ENCODE assay signal across 29 cellular contexts in the genomic region with DNA sequence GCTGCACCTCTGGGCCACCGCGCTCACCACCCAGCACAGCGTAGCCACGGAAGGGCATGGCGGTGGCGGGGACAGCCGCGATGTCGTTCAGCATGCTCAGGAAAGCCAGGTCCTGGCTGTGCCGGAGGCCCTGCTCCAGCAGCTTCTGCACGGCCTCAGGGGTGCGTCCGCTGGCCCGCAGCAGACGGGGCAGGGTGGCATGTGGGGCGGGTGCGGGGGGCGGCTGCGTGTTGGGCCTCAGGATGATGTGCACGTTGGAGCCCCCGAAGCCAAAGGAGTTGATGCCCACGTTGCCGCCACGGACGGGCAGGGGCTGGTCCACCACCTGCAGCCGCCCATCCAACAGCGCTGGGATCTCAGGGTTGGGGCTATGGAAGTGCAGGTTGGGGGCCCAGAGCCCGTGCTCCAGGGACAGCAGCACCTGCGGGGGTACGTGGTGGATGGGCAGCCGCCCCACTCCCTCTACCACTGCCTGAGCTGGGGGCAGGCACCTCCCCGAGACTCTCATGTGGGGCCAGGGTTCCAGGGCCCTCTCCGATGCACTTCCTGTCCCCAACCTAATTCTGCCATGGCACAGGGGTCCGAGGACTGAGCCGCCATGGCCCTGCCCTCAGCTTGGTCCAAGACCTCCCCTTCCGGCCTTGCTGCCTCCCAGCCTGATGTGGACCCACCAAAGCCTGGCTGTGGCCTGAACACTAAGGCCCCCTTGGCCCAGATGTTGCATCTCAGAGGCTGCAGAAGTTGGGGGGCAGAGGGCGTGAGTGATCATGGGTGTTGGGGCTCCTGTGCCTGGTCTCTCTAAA. TPM values are rescaled to one million over a fixed set of nuclear protein-coding genes. Genes with fewer than 3 reads are reported as not detected.
A peak's percentile ranks its signal among the peaks of the same experiment; 100 is the strongest.
DNase-seq lines count a peak whose midpoint lies in the region; ATAC-seq, FAIRE-seq and TF ChIP-seq lines count a peak whose summit lies in the region.
"Had no signal": no experiment of that assay in that cellular context is flagged by ENCODE, and none has a peak within 500 bp of the region (broad histone marks: within the 10 kb centered on the region; RNA-seq: fewer than 3 reads in every experiment).

No MANE protein-coding gene starts in this region.

- H2AK5ac ChIP-seq in H1 (ENCODE audit: low read depth, low read length): no peak overlapping the region

- no peak overlapping the region for H2BK15ac ChIP-seq in H1 (ENCODE audit: low read length)

- H4K8ac ChIP-seq in H1 (ENCODE audit: extremely low read depth, insufficient read depth, low read length): no peak overlapping the region; the same call in none of the 2 replicates

- H4K91ac ChIP-seq in H1 (replicated peaks; ENCODE audit: insufficient read length, low read length): no peak overlapping the region

- H3K18ac ChIP-seq in H1 (ENCODE audit: extremely low read depth, low read length): no peak overlapping the region

- H3K79me2 ChIP-seq in H1 (ENCODE audit: control insufficient read depth in 1 of 2, insufficient read depth in 2 of 2, low read length in 2 of 2) (peaks cover 5 to 25% of the 10 kb centered on the region in 2 experiments; a peak in 3 of 4 replicates), osteoblast (ENCODE audit: insufficient read depth, low read length) (peaks cover 26% of the 10 kb centered on the region)

- H2AFZ ChIP-seq in H1 (ENCODE audit: low read length) (no peak overlapping the region), osteoblast (ENCODE audit: low read length) (no peak overlapping the region)

- no peak for FAIRE-seq in H1 (lab: Jason Lieb, UNC)
- FAIRE-seq: A549, astrocyte had no signal

- no peak overlapping the region for H3K56ac ChIP-seq in H1 (replicated peaks; ENCODE audit: insufficient read length, low read depth, low read length)

- peak in 1 of 2 experiments; percentile 20; a peak in 1 of 3 replicates for TF ChIP-seq POLR2A in H1 (IDR thresholded peaks at IDR 0.05; ENCODE audit: control extremely low read depth in 1 of 2, low read depth in 2 of 2, low read length in 2 of 2)

- H3K4me3 ChIP-seq in right atrium auricular region: no peak overlapping the region
- no peak overlapping the region for H3K4me3 ChIP-seq in H1 (ENCODE audit: extremely low read depth in 1 of 4, insufficient read depth in 2 of 4, low read depth in 3 of 4, low read length in 4 of 4)
- no peak overlapping the region for H3K4me3 ChIP-seq in osteoblast (ENCODE audit: insufficient read depth, low read length)
- H3K4me3 ChIP-seq: A549, cardiac muscle cell, coronary artery, SJSA1, tibial artery, vagina had no signal

- H2BK5ac ChIP-seq in H1 (ENCODE audit: low read depth, low read length): no peak overlapping the region

- peaks cover 0 to 3% of the 10 kb centered on the region in 2 donors for H3K4me1 ChIP-seq in right atrium auricular region
- peaks cover 0 to 10% (median 6%) of the 10 kb centered on the region in 4 experiments; a peak in 6 of 7 replicates for H3K4me1 ChIP-seq in H1 (replicated peaks in 1 of 4; ENCODE audit: control insufficient read depth in 3 of 4, insufficient read depth in 4 of 4, low read length in 3 of 4)
- peaks cover 4% of the 10 kb centered on the region for H3K4me1 ChIP-seq in osteoblast (ENCODE audit: insufficient read depth, low read length)

- H3K79me1 ChIP-seq in H1 (ENCODE audit: low read depth, low read length): peaks cover 16% of the 10 kb centered on the region

- no peak overlapping the region for H3K9ac ChIP-seq in H1 (replicated peaks in 1 of 4; ENCODE audit: extremely low read depth in 1 of 4, low read depth in 3 of 4, low read length in 3 of 4)

- no peak overlapping the region for H2BK20ac ChIP-seq in H1 (ENCODE audit: low read length)

- no peak overlapping the region for H2BK12ac ChIP-seq in H1 (ENCODE audit: low read depth, low read length)

- H4K5ac ChIP-seq in H1 (ENCODE audit: insufficient read length, low read depth, low read length): no peak overlapping the region

- TF ChIP-seq EP300 in H1 (IDR thresholded peaks at IDR 0.05; ENCODE audit: borderline replicate concordance in 1 of 2, low read depth in 2 of 2, low read length in 2 of 2): no peak

- CTCF ChIA-PET in H1 (lab: Charles Lee; ENCODE audit: partially characterized antibody): interaction anchor here (0.9 to 2.2 kb wide), 5 partner anchors 15 to 63 kb away, joined by 3 to 9 read pairs (median 4); a partner anchor contains a TSS

- TF ChIP-seq RAD21 in H1 (IDR thresholded peaks at IDR 0.05 in 1 of 2, conservative IDR thresholded peaks at IDR 0.05 in 1 of 2; ENCODE audit: low read depth in 2 of 2, low read length in 2 of 2): no peak

- no peak overlapping the region for H3K14ac ChIP-seq in H1 (ENCODE audit: insufficient read length)

- 94% methylated on average over 12 of the region's 37 CpGs; no CpG with 5 or more reads in 1 of the 2 experiments for WGBS in H1 (ENCODE audit: extremely low coverage in 1 of 2, insufficient coverage in 1 of 2, insufficient read length in 1 of 2, insufficient replicate concordance in 2 of 2, low coverage in 1 of 2, low lambda C conversion rate in 2 of 2, missing lambda C conversion rate in 1 of 2), 2 experiments

- H3K23me2 ChIP-seq in H1 (ENCODE audit: low read depth, low read length): no peaks in the 10 kb centered on the region; the same call in 1 of the 2 replicates

- intact Hi-C loops in left cardiac atrium (cut with DNase I): no loop called here

- no peak overlapping the region for H3K27ac ChIP-seq in right atrium auricular region
- H3K27ac ChIP-seq in H1 (ENCODE audit: low read depth, low read length): no peak overlapping the region
- no peak overlapping the region for H3K27ac ChIP-seq in osteoblast (ENCODE audit: low read depth, low read length)
- H3K27ac ChIP-seq: A549, cardiac muscle cell, coronary artery, SJSA1, tibial artery, vagina, WERI-Rb-1 had no signal

- H3K4me2 ChIP-seq in H1 (ENCODE audit: insufficient read depth in 1 of 2, low read depth in 2 of 2, low read length in 2 of 2): no peak overlapping the region
- H3K4me2 ChIP-seq in osteoblast (ENCODE audit: insufficient read depth, low read length): no peak overlapping the region
- H3K4me2 ChIP-seq: A549 had no signal

- ATAC-seq in left cardiac atrium: no peak
- no peak for ATAC-seq in HG02840 (IDR thresholded peaks at IDR 0.05; ENCODE audit: low FRiP score, unreplicated experiment)
- ATAC-seq: A549, sciatic nerve had no signal

- POLR2A ChIA-PET in H1 (lab: Charles Lee; ENCODE audit: partially characterized antibody): interaction anchor here (0.7 to 8.8 kb wide), 7 partner anchors 10 to 48 kb away, joined by 3 to 105 read pairs (median 3); a partner anchor contains a TSS

- H4K20me1 ChIP-seq in H1 (replicated peaks in 1 of 2; ENCODE audit: control insufficient read depth in 1 of 2, insufficient read depth in 2 of 2, low read length in 2 of 2) (peaks cover 16 to 77% of the 10 kb centered on the region in 2 experiments), osteoblast (ENCODE audit: insufficient read depth, low read length) (peaks cover 19% of the 10 kb centered on the region)

- no peak overlapping the region for H3K23ac ChIP-seq in H1 (ENCODE audit: insufficient read length)

- H3K36me3 ChIP-seq in right atrium auricular region: peaks cover 96% of the 10 kb centered on the region
- peaks cover 61 to 94% (median 87%) of the 10 kb centered on the region in 4 experiments for H3K36me3 ChIP-seq in H1 (ENCODE audit: control insufficient read depth in 2 of 4, insufficient read depth in 4 of 4, low read length in 3 of 4)
- H3K36me3 ChIP-seq in osteoblast (ENCODE audit: insufficient read depth, low read length): peaks cover 61% of the 10 kb centered on the region

- H3K9me3 ChIP-seq in right atrium auricular region (no peaks in the 10 kb centered on the region), H1 (ENCODE audit: insufficient read depth in 2 of 2, low read depth in 1 of 2, low read length in 1 of 2) (no peaks in the 10 kb centered on the region), osteoblast (ENCODE audit: low read depth, low read length) (no peaks in the 10 kb centered on the region)
- H3K9me3 ChIP-seq: A549, SJSA1, tibial artery, vagina had no signal

- H2BK120ac ChIP-seq in H1 (replicated peaks; ENCODE audit: low read depth, low read length): no peak overlapping the region

- peak; percentile 15 for DNase-seq in left cardiac atrium
- DNase-seq in right atrium auricular region (ENCODE audit: low spot score): no peak
- peak in 1 of 2 experiments; percentile 42 for DNase-seq in H1 (ENCODE audit: low read depth in 1 of 2, low spot score in 2 of 2)
- DNase-seq in osteoblast (ENCODE audit: insufficient read length, low spot score, missing footprints): peak; percentile 79
- DNase-seq in activated naive CD4-positive, alpha-beta T cell (lab: John Stamatoyannopoulos, UW): no peak
- DNase-seq: activated CD4-positive, alpha-beta T cell treated with anti-CD3 and anti-CD28 coated beads, Interleukin-2, amount 10 ng/mL, durations not matched to agents 7 days and 5 days; activated naive CD8-positive, alpha-beta T cell treated with anti-CD3 and anti-CD28 coated beads, Interleukin-2, amount 10 ng/mL, durations not matched to agents 7 days and 5 days; activated T-cell treated with anti-CD3 and anti-CD28 coated beads, Interleukin-2, amount 50 U/mL, for 1 hour; CD4-positive, CD25-positive, alpha-beta regulatory T cell; effector CD8-positive, alpha-beta T cell; GOT3; hypothalamus; immature natural killer cell; NCI-H1092 treated with DMSO at 0.1 percent for 48 hours; NCI-H1694 treated with DMSO at 0.1 percent for 48 hours; NCI-H2171; NCI-H82; stimulated activated CD4-positive, alpha-beta T cell treated with anti-CD3 and anti-CD28 coated beads, Interleukin-4, amount 100 ng/mL, for 24 hours; T1000; tibial artery; WERI-Rb-1 had no signal

- no peak for TF ChIP-seq CTCF in right atrium auricular region (IDR thresholded peaks at IDR 0.05)
- TF ChIP-seq CTCF in H1 (IDR thresholded peaks at IDR 0.05; ENCODE audit: control extremely low read depth in 1 of 3, insufficient read depth in 1 of 3, low read depth in 1 of 3, low read length in 3 of 3): no peak
- TF ChIP-seq CTCF in osteoblast (IDR thresholded peaks at IDR 0.05; ENCODE audit: extremely low read depth, low read depth, low read length): no peak

- H3K27me3 ChIP-seq in right atrium auricular region: no peaks in the 10 kb centered on the region
- H3K27me3 ChIP-seq in H1 (replicated peaks in 1 of 4; ENCODE audit: control insufficient read depth in 3 of 4, extremely low read depth in 1 of 4, insufficient read depth in 3 of 4, low read length in 3 of 4): no peaks in the 10 kb centered on the region
- H3K27me3 ChIP-seq in osteoblast (ENCODE audit: insufficient read depth, low read length): no peaks in the 10 kb centered on the region
- H3K27me3 ChIP-seq: cardiac muscle cell, SJSA1, tibial artery, vagina had no signal

- no peak overlapping the region for H3K4ac ChIP-seq in H1 (replicated peaks; ENCODE audit: insufficient read length, low read depth, low read length)

RNA-seq across cellular contexts. Expression of a gene that starts 6.6 kb away (rescaled TPM):
- total RNA-seq in left cardiac atrium (100 to 1,000 TPM; 220 to 646 TPM), right atrium auricular region (10 to 100 TPM; 13.8 to 46.4 TPM), osteoblast (120 and 142 TPM in 2 replicates)
- total RNA-seq in H1 (2021; fragmentation: NEBNext Ultra II Directional; extraction: Animal tissue kit (Norgen Biotek cat#: 25700)): 559 and 561 TPM in 2 replicates
- 143 and 206 TPM in 2 replicates for polyA plus RNA-seq in H1 (2011; rRNA removed)
- 95.7 TPM for polyA plus RNA-seq in H1 (2011; cell fraction: cytosol; rRNA removed)
- 314 TPM for polyA plus RNA-seq in H1 (2011; cell fraction: nucleus; rRNA removed)
- 203 to 428 TPM (median 382 TPM) in 4 replicates for polyA plus RNA-seq in H1 (2012, experiment 1 of 2)
- polyA plus RNA-seq in H1 (2012, experiment 2 of 2): 299 TPM
- polyA plus RNA-seq in H1 (2013, experiment 1 of 2): 202 TPM
- polyA plus RNA-seq in H1 (2013, experiment 2 of 2): 154 TPM
- polyA minus RNA-seq in H1 (2011; rRNA and poly(A)+ RNA removed): 112 and 123 TPM in 2 replicates
- 386 TPM for polyA minus RNA-seq in H1 (2011; cell fraction: cytosol; rRNA and poly(A)+ RNA removed)
- 183 TPM for polyA minus RNA-seq in H1 (2011; cell fraction: nucleus; rRNA and poly(A)+ RNA removed)

RNA-seq across cellular contexts. Expression of a gene that starts 25.9 kb away (rescaled TPM):
- total RNA-seq in left cardiac atrium (10 to 100 TPM; 59.2 to 65.4 TPM), right atrium auricular region (10 to 100 TPM; 33.3 to 45.7 TPM), osteoblast (43.8 and 43.9 TPM in 2 replicates)
- 68.0 and 69.1 TPM in 2 replicates for total RNA-seq in H1 (2021; fragmentation: NEBNext Ultra II Directional; extraction: Animal tissue kit (Norgen Biotek cat#: 25700))
- polyA plus RNA-seq in H1 (2011; rRNA removed): 34.5 and 60.4 TPM in 2 replicates
- 66.5 TPM for polyA plus RNA-seq in H1 (2011; cell fraction: cytosol; rRNA removed)
- 317 TPM for polyA plus RNA-seq in H1 (2011; cell fraction: nucleus; rRNA removed)
- polyA plus RNA-seq in H1 (2012, experiment 1 of 2): 43.1 to 60.5 TPM (median 57.0 TPM) in 4 replicates
- 60.6 TPM for polyA plus RNA-seq in H1 (2012, experiment 2 of 2)
- polyA plus RNA-seq in H1 (2013, experiment 1 of 2): 38.5 TPM
- polyA plus RNA-seq in H1 (2013, experiment 2 of 2): 36.1 TPM
- polyA minus RNA-seq in H1 (2011; rRNA and poly(A)+ RNA removed): 19.1 and 24.6 TPM in 2 replicates
- polyA minus RNA-seq in H1 (2011; cell fraction: cytosol; rRNA and poly(A)+ RNA removed): 27.5 TPM
- polyA minus RNA-seq in H1 (2011; cell fraction: nucleus; rRNA and poly(A)+ RNA removed): 58.5 TPM

RNA-seq across cellular contexts. Expression of a gene that starts 39.8 kb away (rescaled TPM):
- 10 to 100 TPM; 72.2 to 79.3 TPM for total RNA-seq in left cardiac atrium
- 10 to 100 TPM; 79.5 to 90.8 TPM for total RNA-seq in right atrium auricular region
- total RNA-seq in H1 (2021; fragmentation: NEBNext Ultra II Directional; extraction: Animal tissue kit (Norgen Biotek cat#: 25700)): 153 and 157 TPM in 2 replicates
- 277 and 354 TPM in 2 replicates for polyA plus RNA-seq in H1 (2011; rRNA removed)
- polyA plus RNA-seq in H1 (2011; cell fraction: cytosol; rRNA removed): 226 TPM
- 351 TPM for polyA plus RNA-seq in H1 (2011; cell fraction: nucleus; rRNA removed)
- 127 to 186 TPM (median 168 TPM) in 4 replicates for polyA plus RNA-seq in H1 (2012, experiment 1 of 2)
- 200 TPM for polyA plus RNA-seq in H1 (2012, experiment 2 of 2)
- polyA plus RNA-seq in H1 (2013, experiment 1 of 2): 99.3 TPM
- 100 TPM for polyA plus RNA-seq in H1 (2013, experiment 2 of 2)
- polyA minus RNA-seq in H1 (2011; rRNA and poly(A)+ RNA removed): 137 and 141 TPM in 2 replicates
- polyA minus RNA-seq in H1 (2011; cell fraction: cytosol; rRNA and poly(A)+ RNA removed): 110 TPM
- polyA minus RNA-seq in H1 (2011; cell fraction: nucleus; rRNA and poly(A)+ RNA removed): 96.5 TPM
- total RNA-seq in osteoblast: 90.2 and 93.7 TPM in 2 replicates

RNA-seq across cellular contexts. Expression of a gene that starts 39.9 kb away (rescaled TPM):
- total RNA-seq in left cardiac atrium: 10 to 100 TPM; 16.4 to 22.4 TPM
- 10 to 100 TPM; 21.4 to 25.3 TPM for total RNA-seq in right atrium auricular region
- total RNA-seq in H1 (2021; fragmentation: NEBNext Ultra II Directional; extraction: Animal tissue kit (Norgen Biotek cat#: 25700)): 26.7 and 30.9 TPM in 2 replicates
- polyA plus RNA-seq in H1 (2011; rRNA removed): 28.4 and 50.3 TPM in 2 replicates
- 25.7 TPM for polyA plus RNA-seq in H1 (2011; cell fraction: cytosol; rRNA removed)
- polyA plus RNA-seq in H1 (2011; cell fraction: nucleus; rRNA removed): 139 TPM
- 26.1 to 34.2 TPM (median 32.0 TPM) in 4 replicates for polyA plus RNA-seq in H1 (2012, experiment 1 of 2)
- 32.2 TPM for polyA plus RNA-seq in H1 (2012, experiment 2 of 2)
- polyA plus RNA-seq in H1 (2013, experiment 1 of 2): 26.3 TPM
- polyA plus RNA-seq in H1 (2013, experiment 2 of 2): 26.6 TPM
- 8.3 and 9.7 TPM in 2 replicates for polyA minus RNA-seq in H1 (2011; rRNA and poly(A)+ RNA removed)
- polyA minus RNA-seq in H1 (2011; cell fraction: cytosol; rRNA and poly(A)+ RNA removed): 15.2 TPM
- 23.8 TPM for polyA minus RNA-seq in H1 (2011; cell fraction: nucleus; rRNA and poly(A)+ RNA removed)
- total RNA-seq in osteoblast: 46.3 and 52.7 TPM in 2 replicates

RNA-seq across cellular contexts. Expression of a gene that starts 54.0 kb away (rescaled TPM):
- 100 to 1,000 TPM; 132 to 161 TPM for total RNA-seq in left cardiac atrium
- total RNA-seq in right atrium auricular region: 100 to 1,000 TPM; 169 to 213 TPM
- total RNA-seq in H1 (2021; fragmentation: NEBNext Ultra II Directional; extraction: Animal tissue kit (Norgen Biotek cat#: 25700)): 96.3 and 110 TPM in 2 replicates
- 212 and 338 TPM in 2 replicates for polyA plus RNA-seq in H1 (2011; rRNA removed)
- polyA plus RNA-seq in H1 (2011; cell fraction: cytosol; rRNA removed): 163 TPM
- 167 TPM for polyA plus RNA-seq in H1 (2011; cell fraction: nucleus; rRNA removed)
- 92.1 to 118 TPM (median 110 TPM) in 4 replicates for polyA plus RNA-seq in H1 (2012, experiment 1 of 2)
- polyA plus RNA-seq in H1 (2012, experiment 2 of 2): 187 TPM
- 57.6 TPM for polyA plus RNA-seq in H1 (2013, experiment 1 of 2)
- polyA plus RNA-seq in H1 (2013, experiment 2 of 2): 58.1 TPM
- 35.5 and 81.7 TPM in 2 replicates for polyA minus RNA-seq in H1 (2011; rRNA and poly(A)+ RNA removed)
- polyA minus RNA-seq in H1 (2011; cell fraction: cytosol; rRNA and poly(A)+ RNA removed): 40.5 TPM
- polyA minus RNA-seq in H1 (2011; cell fraction: nucleus; rRNA and poly(A)+ RNA removed): 31.1 TPM
- 23.9 and 31.8 TPM in 2 replicates for total RNA-seq in osteoblast

Comparison
In these comparisons a context has a peak if more than half of its experiments do, and no peak if none do; other contexts are left out.
1. DNase-seq: peak in left cardiac atrium (single experiment) and osteoblast (single experiment); none in right atrium auricular region (single experiment) and activated naive CD4-positive, alpha-beta T cell (0 of 4).